ENCODE assay signal across 30 cellular contexts in the genomic region with DNA sequence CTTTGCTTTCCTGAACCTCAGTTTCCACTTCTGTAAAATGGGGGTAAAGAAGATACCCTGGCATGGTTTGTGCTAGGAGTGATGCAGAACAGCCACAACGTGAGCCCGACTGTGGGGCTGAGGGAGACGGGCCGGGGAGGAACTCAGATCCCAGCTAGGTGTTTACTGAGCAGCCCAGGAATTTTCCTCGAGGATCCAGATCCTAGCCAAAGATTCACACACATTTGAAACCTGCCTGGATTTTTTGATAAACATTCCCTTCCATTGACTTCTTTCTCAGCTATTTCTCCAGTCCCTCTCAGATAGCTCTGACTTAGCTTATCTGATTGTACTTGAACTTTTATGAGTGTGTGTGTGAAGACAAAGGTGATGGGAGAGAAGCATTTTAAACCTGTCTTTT.
"Had no signal": no experiment of that assay in that cellular context is flagged by ENCODE, and none has a peak within 500 bp of the region (broad histone marks: within the 10 kb centered on the region; RNA-seq: fewer than 3 reads in every experiment).

No MANE protein-coding gene starts in this region.

- DNase-seq: activated CD4-positive, alpha-beta T cell treated with anti-CD3 and anti-CD28 coated beads, Interleukin-2, amount 10 ng/mL, durations not matched to agents 24 days and 14 days; activated CD4-positive, CD25-positive, alpha-beta regulatory T cell; activated CD4-positive, CD25-positive, alpha-beta regulatory T cell treated with anti-CD3 and anti-CD28 coated beads, Interleukin-2, amount 50 U/mL, for 72 hours; activated CD8-positive, alpha-beta memory T cell treated with anti-CD3 and anti-CD28 coated beads, Interleukin-2, amount 10 ng/mL, durations not matched to agents 7 days and 5 days; activated CD8-positive, alpha-beta memory T cell treated with anti-CD3 and anti-CD28 coated beads, Interleukin-2, amount 50 U/mL, for 4 hours; activated gamma-delta T cell; activated naive CD4-positive, alpha-beta T cell; activated naive CD4-positive, alpha-beta T cell treated with anti-CD3 and anti-CD28 coated beads, Interleukin-2, amount 10 ng/mL, durations not matched to agents 7 days and 5 days; activated naive CD8-positive, alpha-beta T cell treated with anti-CD3 and anti-CD28 coated beads, Interleukin-2, amount 10 ng/mL, durations not matched to agents 7 days and 5 days; activated T-cell treated with anti-CD3 and anti-CD28 coated beads, Interleukin-2, amount 50 U/mL, for 1 hour; amniotic stem cell; caudate nucleus; effector CD8-positive, alpha-beta T cell; foreskin keratinocyte; heart right ventricle; T-helper 1 cell; T-helper 17 cell; T1000 had no signal

- H3K36me3 Mint-ChIP-seq: activated naive CD8-positive, alpha-beta T cell treated with anti-CD3 and anti-CD28 coated beads, Interleukin-2, amount 10 ng/mL, durations not matched to agents 7 days and 5 days had no signal

- ATAC-seq: activated CD4-positive, alpha-beta T cell treated with anti-CD3 and anti-CD28 coated beads for 36 hours; activated CD8-positive, alpha-beta memory T cell treated with anti-CD3 and anti-CD28 coated beads, Interleukin-2, amount 10 ng/mL, durations not matched to agents 7 days and 5 days; activated CD8-positive, alpha-beta T cell treated with anti-CD3 and anti-CD28 coated beads, Interleukin-2, amount 10 ng/mL, durations not matched to agents 7 days and 5 days; activated naive CD4-positive, alpha-beta T cell treated with anti-CD3 and anti-CD28 coated beads, Interleukin-2, amount 50 U/mL, for 72 hours; foreskin keratinocyte; gastroesophageal sphincter; heart right ventricle; T-helper 17 cell had no signal

- FAIRE-seq: colon had no signal

- H3K27ac Mint-ChIP-seq: activated CD4-positive, alpha-beta memory T cell treated with anti-CD3 and anti-CD28 coated beads for 36 hours; activated CD4-positive, alpha-beta T cell treated with anti-CD3 and anti-CD28 coated beads for 36 hours; activated CD4-positive, alpha-beta T cell treated with anti-CD3 and anti-CD28 coated beads, Interleukin-2, amount 10 ng/mL, durations not matched to agents 24 days and 14 days; activated CD8-positive, alpha-beta memory T cell treated with anti-CD3 and anti-CD28 coated beads, Interleukin-2, amount 10 ng/mL, durations not matched to agents 7 days and 5 days; activated CD8-positive, alpha-beta T cell treated with anti-CD3 and anti-CD28 coated beads, Interleukin-2, amount 10 ng/mL, durations not matched to agents 7 days and 5 days; activated naive CD4-positive, alpha-beta T cell treated with anti-CD3 and anti-CD28 coated beads, Interleukin-2, amount 10 ng/mL, durations not matched to agents 7 days and 5 days; activated naive CD8-positive, alpha-beta T cell treated with anti-CD3 and anti-CD28 coated beads, Interleukin-2, amount 10 ng/mL, durations not matched to agents 7 days and 5 days; activated T-helper 1 cell treated with anti-CD3 and anti-CD28 coated beads, Interleukin-12 subunit alpha, Interleukin-12 subunit beta, Interleukin-2, Interleukin-4 antibody, amounts not matched to agents 30 ng/mL and 10 ng/mL and 1 ng/mL, durations not matched to agents 14 hours and 24 hours and 36 hours; T-helper 17 cell; T-helper 2 cell treated with Interferon-gamma antibody and Interleukin-4, amounts not matched to agents 5 μg/mL and 100 μg/mL, for 36 hours had no signal

- H3K36me3 ChIP-seq: ascending aorta, breast epithelium had no signal

- H3K4me1 ChIP-seq: ascending aorta, breast epithelium, foreskin keratinocyte, gastroesophageal sphincter had no signal

- H3K27me3 ChIP-seq: ascending aorta, breast epithelium, esophagus muscularis mucosa, foreskin keratinocyte, gastroesophageal sphincter, heart right ventricle had no signal

- H3K9me3 ChIP-seq: ascending aorta had no signal

- H3K27me3 Mint-ChIP-seq: activated naive CD8-positive, alpha-beta T cell treated with anti-CD3 and anti-CD28 coated beads, Interleukin-2, amount 10 ng/mL, durations not matched to agents 7 days and 5 days; brain had no signal

- H3K4me3 ChIP-seq: ascending aorta, breast epithelium, esophagus muscularis mucosa, gastroesophageal sphincter, heart right ventricle had no signal

- H3K4me3 Mint-ChIP-seq: activated CD4-positive, alpha-beta memory T cell treated with anti-CD3 and anti-CD28 coated beads for 36 hours; activated CD4-positive, alpha-beta T cell treated with anti-CD3 and anti-CD28 coated beads for 36 hours; activated CD4-positive, alpha-beta T cell treated with anti-CD3 and anti-CD28 coated beads, Interleukin-2, amount 10 ng/mL, durations not matched to agents 24 days and 14 days; activated CD8-positive, alpha-beta memory T cell treated with anti-CD3 and anti-CD28 coated beads, Interleukin-2, amount 10 ng/mL, durations not matched to agents 7 days and 5 days; activated CD8-positive, alpha-beta T cell treated with anti-CD3 and anti-CD28 coated beads, Interleukin-2, amount 10 ng/mL, durations not matched to agents 7 days and 5 days; activated naive CD4-positive, alpha-beta T cell treated with anti-CD3 and anti-CD28 coated beads, Interleukin-2, amount 10 ng/mL, durations not matched to agents 7 days and 5 days; activated naive CD8-positive, alpha-beta T cell treated with anti-CD3 and anti-CD28 coated beads, Interleukin-2, amount 10 ng/mL, durations not matched to agents 7 days and 5 days; activated T-helper 1 cell treated with anti-CD3 and anti-CD28 coated beads, Interleukin-12 subunit alpha, Interleukin-12 subunit beta, Interleukin-2, Interleukin-4 antibody, amounts not matched to agents 30 ng/mL and 10 ng/mL and 1 ng/mL, durations not matched to agents 14 hours and 24 hours and 36 hours; brain; T-helper 17 cell; T-helper 2 cell treated with Interferon-gamma antibody and Interleukin-4, amounts not matched to agents 5 μg/mL and 100 μg/mL, for 36 hours had no signal

- H3K27ac ChIP-seq: ascending aorta, breast epithelium, esophagus muscularis mucosa, foreskin keratinocyte, gastroesophageal sphincter, heart right ventricle had no signal
